In the genomic region with DNA sequence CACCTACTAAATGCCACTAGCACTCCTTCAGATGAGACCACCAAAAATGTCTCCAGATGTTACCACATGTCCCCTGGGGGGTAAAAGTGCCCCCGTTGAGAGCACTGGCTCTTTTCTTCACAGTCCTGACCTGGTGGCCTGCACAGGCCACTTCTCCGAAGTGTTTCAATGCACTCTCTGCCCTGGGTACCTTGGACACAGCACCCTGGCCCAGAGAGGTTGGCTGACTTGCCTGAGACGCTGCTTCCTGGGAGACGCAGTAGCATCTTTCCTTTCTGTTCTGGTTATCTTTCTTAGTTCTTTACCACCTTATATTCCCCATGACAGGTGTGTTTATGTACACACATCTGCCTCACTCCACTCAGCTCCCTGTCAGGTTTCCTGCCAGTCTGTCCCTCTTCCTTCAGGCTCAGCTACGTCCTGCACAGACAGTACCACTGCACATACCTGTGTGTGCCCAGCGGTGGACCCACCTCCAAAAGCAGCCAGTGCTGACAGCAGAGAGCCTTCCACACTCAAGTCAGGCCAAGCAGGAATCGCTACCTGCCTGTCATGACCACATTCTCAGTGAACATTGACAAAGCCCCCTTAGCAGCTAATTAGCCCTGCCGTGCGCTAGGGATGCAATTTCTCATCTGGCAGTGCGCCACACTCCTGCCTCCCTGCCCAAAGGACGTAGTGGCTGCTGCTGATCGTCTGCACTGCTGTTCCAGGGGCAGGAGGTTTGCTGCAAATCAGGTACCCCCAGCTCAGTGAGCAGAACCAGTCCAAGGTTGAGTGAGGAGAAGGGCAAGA, we compare ENCODE assay signal across 22 cellular contexts. TPM values are rescaled to one million over a fixed set of nuclear protein-coding genes. Genes with fewer than 3 reads are reported as not detected.
DNase-seq lines count a peak whose midpoint lies in the region; ATAC-seq and TF ChIP-seq lines count a peak whose summit lies in the region.
"Had no signal": no experiment of that assay in that cellular context is flagged by ENCODE, and none has a peak within 500 bp of the region (broad histone marks: within the 10 kb centered on the region; RNA-seq: fewer than 3 reads in every experiment).

No MANE protein-coding gene starts in this region.

- H3K9me3 ChIP-seq in mammary epithelial cell (replicated peaks; ENCODE audit: insufficient read depth, low read length), result no peaks in the 10 kb centered on the region

- no peak overlapping the region for H3K9ac ChIP-seq in mammary epithelial cell (ENCODE audit: insufficient read depth, low read length)

- no peak overlapping the region for H3K4me2 ChIP-seq in mammary epithelial cell (ENCODE audit: insufficient read depth, low read depth, low read length)

- H3K79me2 ChIP-seq in mammary epithelial cell (ENCODE audit: insufficient read depth, low read length), result peaks cover 11% of the 10 kb centered on the region

- WGBS in mammary epithelial cell (ENCODE audit: low coverage, missing lambda C conversion rate), result 78% methylated on average over 11 of the region's 12 CpGs

- no TSS peak for BruUV-seq in mammary epithelial cell (replicated peaks; lab: Mats Ljungman, UMichigan)

- TF ChIP-seq CTCF in mammary epithelial cell (conservative IDR thresholded peaks at IDR 0.05 in 1 of 2, IDR thresholded peaks at IDR 0.05 in 1 of 2; ENCODE audit: extremely low read depth in 1 of 2, insufficient read depth in 1 of 2, low read depth in 1 of 2, low read length in 2 of 2) (no peak), foreskin keratinocyte (conservative IDR thresholded peaks at IDR 0.05) (no peak)

- H3K36me3 ChIP-seq in mammary epithelial cell (ENCODE audit: insufficient read depth, low read length), result peaks cover 3% of the 10 kb centered on the region

- peak; percentile 40 to 71 for DNase-seq in NCI-H2081 (lab: John Stamatoyannopoulos, UW)
- no peak for DNase-seq in NCI-H2081 treated with DMSO at 0.1 percent for 48 hours (lab: John Stamatoyannopoulos, UW)
- peak; percentile 13 for DNase-seq in NCI-H1092 treated with DMSO at 0.1 percent for 48 hours (lab: John Stamatoyannopoulos, UW)
- peak; percentile 79 for DNase-seq in NCI-H69 (lab: John Stamatoyannopoulos, UW)
- DNase-seq in posterior vena cava (ENCODE audit: low spot score), result peak; percentile 51
- DNase-seq in mammary epithelial cell, result no peak
- DNase-seq in T-helper 2 cell, result no peak
- DNase-seq in foreskin keratinocyte, result no peak
- DNase-seq: activated CD4-positive, alpha-beta T cell treated with anti-CD3 and anti-CD28 coated beads, Interleukin-2, amount 50 U/mL, for 48 hours; activated CD8-positive, alpha-beta memory T cell treated with anti-CD3 and anti-CD28 coated beads, Interleukin-2, amount 50 U/mL, for 4 hours; AML-193; caudate nucleus; CD8-positive, alpha-beta memory T cell; cortex of kidney; DND-41; effector memory CD8-positive, alpha-beta T cell; erythroblast; naive thymus-derived CD8-positive, alpha-beta T cell; NCI-H1930 had no signal

- intact Hi-C loops in posterior vena cava (cut with DNase I) (loop anchor here in 1 of 2 donors (5.0 kb wide), 1 partner anchor 496 kb away; no protein-coding TSS in a partner anchor), mammary epithelial cell (cut with micrococcal nuclease) (no loop called here)

- H2AFZ ChIP-seq in mammary epithelial cell (ENCODE audit: low read depth, low read length), result no peak overlapping the region

- no peak for ATAC-seq in foreskin keratinocyte
- ATAC-seq: activated CD4-positive, CD25-positive, alpha-beta regulatory T cell treated with anti-CD3 and anti-CD28 coated beads, Interleukin-2, amount 50 U/mL, for 24 hours; activated T-helper 17 cell treated with anti-CD3 and anti-CD28 coated beads, Interleukin-2, amount 50 U/mL, for 72 hours; effector memory CD8-positive, alpha-beta T cell; naive thymus-derived CD8-positive, alpha-beta T cell had no signal

- no peak overlapping the region for H3K4me3 ChIP-seq in mammary epithelial cell (replicated peaks in 1 of 3; ENCODE audit: insufficient read depth in 1 of 3, low read depth in 2 of 3, low read length in 3 of 3)

- H3K27ac ChIP-seq in mammary epithelial cell (ENCODE audit: insufficient read depth, low read depth, low read length) (no peak overlapping the region), foreskin keratinocyte (no peak overlapping the region)
- H3K27ac ChIP-seq: RWPE1 had no signal

- CTCF ChIA-PET in mammary epithelial cell (lab: Charles Lee; ENCODE audit: low non-redundant PET), result no interaction called here

- peaks cover 2% of the 10 kb centered on the region for H3K4me1 ChIP-seq in mammary epithelial cell (ENCODE audit: insufficient read depth, low read length)
- H3K4me1 ChIP-seq in foreskin keratinocyte, result no peaks in the 10 kb centered on the region

- no peaks in the 10 kb centered on the region for H4K20me1 ChIP-seq in mammary epithelial cell (ENCODE audit: insufficient read depth, low read length)

- in situ Hi-C loops in mammary epithelial cell (cut with MboI; ENCODE audit: low sequenced_read_pairs in 2 of 2), result no loop called here

- no peaks in the 10 kb centered on the region for H3K27me3 ChIP-seq in mammary epithelial cell (ENCODE audit: insufficient read depth, low read length)
- no peaks in the 10 kb centered on the region for H3K27me3 ChIP-seq in foreskin keratinocyte

- dilution Hi-C loops in mammary epithelial cell (cut with HindIII; ENCODE audit: low sequenced_read_pairs), result no loop called here

RNA-seq across cellular contexts. Expression of a gene that starts 39.0 kb away (rescaled TPM):
- total RNA-seq in posterior vena cava (under 1 TPM in 1 of 2 donors, not detected in 1; 0.42 TPM), mammary epithelial cell (10 to 100 TPM; 41.0 to 59.4 TPM), foreskin keratinocyte (24.8 and 25.9 TPM in 2 replicates)
- polyA plus RNA-seq in mammary epithelial cell (24.7 TPM), foreskin keratinocyte (23.3 TPM in 2 replicates)
- polyA minus RNA-seq in mammary epithelial cell, result 39.9 TPM

Comparison
In these comparisons a context has a peak if more than half of its experiments do, and no peak if none do; other contexts are left out.
1. DNase-seq: peak in NCI-H2081 (2 of 2), NCI-H1092 treated with DMSO at 0.1 percent for 48 hours (single experiment), NCI-H69 (single experiment) and posterior vena cava (single experiment); none in NCI-H2081 treated with DMSO at 0.1 percent for 48 hours (single experiment), mammary epithelial cell (single experiment), T-helper 2 cell (0 of 5) and foreskin keratinocyte (0 of 2).
2. RNA of a gene that starts 39.0 kb away (total RNA-seq): 41.0 to 59.4 TPM in mammary epithelial cell and 24.8 to 25.9 TPM in foreskin keratinocyte; 0.42 TPM in posterior vena cava; every median in the first group is over 10 times any median in the second.